In the genomic region with DNA sequence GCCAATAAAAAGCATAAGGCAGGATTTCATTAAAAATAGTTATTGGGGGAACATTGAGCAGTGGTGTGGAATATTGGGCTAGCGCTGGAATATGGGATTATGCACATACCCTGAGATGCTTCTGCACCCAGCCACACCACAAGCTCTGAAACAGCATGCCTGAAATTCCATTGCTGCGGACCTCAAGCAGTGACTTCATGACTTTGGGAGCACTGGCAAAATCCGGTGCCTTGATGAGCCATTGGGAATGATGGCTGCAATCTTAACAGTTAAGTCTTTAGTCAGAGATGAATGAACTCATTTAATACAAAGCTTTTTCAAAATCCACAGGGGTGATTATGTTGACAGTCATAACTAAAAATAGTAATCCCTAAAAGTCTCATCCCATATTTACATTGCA, we compare ENCODE assay signal across 20 cellular contexts.
"Had no signal": no experiment of that assay in that cellular context is flagged by ENCODE, and none has a peak within 500 bp of the region (broad histone marks: within the 10 kb centered on the region; RNA-seq: fewer than 3 reads in every experiment).

No MANE protein-coding gene starts in this region.

- H3K36me3 Mint-ChIP-seq: activated naive CD4-positive, alpha-beta T cell treated with anti-CD3 and anti-CD28 coated beads, Interleukin-2, amount 50 U/mL, for 72 hours; type B pancreatic cell; WTC11 had no signal

- H3K4me3 ChIP-seq: body of pancreas, coronary artery, psoas muscle, right lobe of liver, suprapubic skin had no signal

- H3K27me3 Mint-ChIP-seq: stimulated activated naive CD8-positive, alpha-beta T cell treated with anti-CD3 and anti-CD28 coated beads, Interleukin-15, Interleukin-2, amounts not matched to agents 100 ng/mL and 50 ng/mL, for 24 hours; type B pancreatic cell had no signal

- H3K27ac ChIP-seq: body of pancreas, coronary artery, psoas muscle, right lobe of liver, suprapubic skin had no signal

- H3K9me3 ChIP-seq: psoas muscle, right lobe of liver had no signal

- H3K4me3 Mint-ChIP-seq: activated CD8-positive, alpha-beta T cell treated with anti-CD3 and anti-CD28 coated beads, Interleukin-2, amount 10 ng/mL, durations not matched to agents 7 days and 5 days; immature natural killer cell; nephron progenitor cell; stimulated activated naive CD8-positive, alpha-beta T cell treated with anti-CD3 and anti-CD28 coated beads, Interleukin-15, Interleukin-2, amounts not matched to agents 100 ng/mL and 50 ng/mL, for 24 hours; type B pancreatic cell; WTC11 had no signal

- H3K27ac Mint-ChIP-seq: activated CD8-positive, alpha-beta T cell treated with anti-CD3 and anti-CD28 coated beads, Interleukin-2, amount 10 ng/mL, durations not matched to agents 7 days and 5 days; activated naive CD4-positive, alpha-beta T cell treated with anti-CD3 and anti-CD28 coated beads, Interleukin-2, amount 50 U/mL, for 72 hours; immature natural killer cell; nephron progenitor cell; stimulated activated naive CD8-positive, alpha-beta T cell treated with anti-CD3 and anti-CD28 coated beads, Interleukin-15, Interleukin-2, amounts not matched to agents 100 ng/mL and 50 ng/mL, for 24 hours; type B pancreatic cell; WTC11 had no signal

- ATAC-seq: activated CD8-positive, alpha-beta T cell treated with anti-CD3 and anti-CD28 coated beads, Interleukin-2, amount 10 ng/mL, durations not matched to agents 7 days and 5 days; activated naive CD4-positive, alpha-beta T cell treated with anti-CD3 and anti-CD28 coated beads, Interleukin-2, amount 50 U/mL, for 72 hours; body of pancreas; esophagus mucosa; psoas muscle; right lobe of liver; WTC11 had no signal

- H3K4me1 ChIP-seq: body of pancreas, psoas muscle, right lobe of liver, suprapubic skin had no signal

- DNase-seq: activated CD4-positive, alpha-beta T cell treated with anti-CD3 and anti-CD28 coated beads for 4 hours; activated CD8-positive, alpha-beta memory T cell treated with anti-CD3 and anti-CD28 coated beads, Interleukin-2, amount 50 U/mL, for 4 hours; activated CD8-positive, alpha-beta T cell treated with anti-CD3 and anti-CD28 coated beads, Interleukin-2, amount 10 ng/mL, durations not matched to agents 7 days and 5 days; activated gamma-delta T cell; activated T-cell treated with anti-CD3 and anti-CD28 coated beads, Interleukin-2, amount 50 U/mL, for 48 hours; body of pancreas; caudate nucleus; glutamatergic neuron; immature natural killer cell; nephron progenitor cell; psoas muscle; right lobe of liver; T-helper 2 cell had no signal

- H3K27me3 ChIP-seq: body of pancreas, right lobe of liver, suprapubic skin had no signal

- H3K9me3 Mint-ChIP-seq: nephron progenitor cell, type B pancreatic cell had no signal

- H3K36me3 ChIP-seq: right lobe of liver, suprapubic skin had no signal

- H3K4me1 Mint-ChIP-seq: nephron progenitor cell, WTC11 had no signal
